Comparison of ENCODE assay signal across 22 cellular contexts in the genomic region with DNA sequence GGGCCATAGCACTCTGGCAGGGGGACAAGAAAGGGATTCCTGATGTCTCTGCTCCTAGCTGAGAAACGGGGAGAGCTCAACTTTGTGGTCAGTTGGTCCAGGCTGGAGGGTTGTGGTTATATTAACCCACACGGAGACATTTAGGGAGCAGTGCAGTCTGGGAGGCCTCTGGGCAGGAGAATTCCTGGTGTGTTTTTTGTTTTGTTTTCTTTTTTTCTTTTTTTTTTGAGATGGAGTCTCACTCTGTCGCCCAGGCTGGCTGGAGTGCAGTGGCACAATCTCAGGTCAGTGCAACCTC.
A peak's percentile ranks its signal among the peaks of the same experiment; 100 is the strongest.
DNase-seq lines count a peak whose midpoint lies in the region; ATAC-seq and TF ChIP-seq lines count a peak whose summit lies in the region.
"Had no signal": no experiment of that assay in that cellular context is flagged by ENCODE, and none has a peak within 500 bp of the region (broad histone marks: within the 10 kb centered on the region; RNA-seq: fewer than 3 reads in every experiment).

No MANE protein-coding gene starts in this region.

- H2AFZ ChIP-seq in SK-N-SH (ENCODE audit: low read depth), result no peak overlapping the region

- POLR2A ChIA-PET in SK-N-SH (lab: Yijun Ruan, JAX), result no interaction called here

- no peaks in the 10 kb centered on the region for H4K20me1 ChIP-seq in SK-N-SH (ENCODE audit: insufficient read depth)

- no peaks in the 10 kb centered on the region for H3K9me3 Mint-ChIP-seq in nephron progenitor cell
- H3K9me3 Mint-ChIP-seq: CD8-positive, alpha-beta T cell; IgD-negative memory B cell had no signal

- peaks cover 0 to 13% of the 10 kb centered on the region in 2 experiments; a peak in 1 of 4 replicates for H3K4me1 ChIP-seq in SK-N-SH (ENCODE audit: control insufficient read depth in 1 of 2, insufficient read depth in 2 of 2, low read depth in 1 of 2, low read length in 1 of 2)

- H3K4me3 ChIP-seq in SK-N-SH (ENCODE audit: low read depth in 2 of 2, low read length in 1 of 2), result no peak overlapping the region
- H3K4me3 ChIP-seq: BLaER1 treated with 17β-estradiol and CSF1 and Interleukin-3, amounts not matched to agents 10 nM and 100 nM had no signal

- DNase-seq in SK-N-SH (peak; percentile 11), astrocyte of the hippocampus (ENCODE audit: low read depth, low spot score) (peak; percentile 69), nephron progenitor cell (no peak), GM10266 (ENCODE audit: extremely low spot score) (no peak), NCI-H524 (lab: John Stamatoyannopoulos, UW) (no peak)
- DNase-seq in stimulated activated CD4-positive, alpha-beta T cell treated with anti-CD3 and anti-CD28 coated beads, Interleukin-2, amount 100 ng/mL, for 48 hours, result no peak
- DNase-seq: ACHN, Calu3, DMS153, GOT3, NCI-H1694, NCI-H2081, NCI-H2171 treated with DMSO at 0.1 percent for 48 hours, NCI-H526 treated with DMSO at 0.1 percent for 48 hours, PC-3 had no signal

- no peaks in the 10 kb centered on the region for H3K9me2 ChIP-seq in SK-N-SH

- peaks cover 37% of the 10 kb centered on the region for H3K4me1 Mint-ChIP-seq in nephron progenitor cell
- H3K4me1 Mint-ChIP-seq: IgD-negative memory B cell had no signal

- H3K36me3 Mint-ChIP-seq in nephron progenitor cell (ENCODE audit: low read depth), result no peaks in the 10 kb centered on the region
- H3K36me3 Mint-ChIP-seq: CD8-positive, alpha-beta T cell had no signal

- H3K79me2 ChIP-seq in SK-N-SH (ENCODE audit: insufficient read depth), result no peaks in the 10 kb centered on the region

- peaks cover 28% of the 10 kb centered on the region for H3K27me3 Mint-ChIP-seq in nephron progenitor cell (ENCODE audit: low read depth, poor library complexity)

- ATAC-seq in SK-N-SH treated with all-trans-retinoic acid at 6 μM for 48 hours (no peak), GM21825 (IDR thresholded peaks at IDR 0.05; ENCODE audit: unreplicated experiment) (no peak)
- ATAC-seq: CD8-positive, alpha-beta T cell; HCT116; PC-3 had no signal

- no peak for TF ChIP-seq CTCF in SK-N-SH (IDR thresholded peaks at IDR 0.05)
- TF ChIP-seq CTCF in nephron progenitor cell (IDR thresholded peaks at IDR 0.05), result no peak
- no peak for TF ChIP-seq CTCF in GM10266 (IDR thresholded peaks at IDR 0.05; ENCODE audit: control insufficient read depth, insufficient read depth, low read depth, missing control alignments)

- no peak overlapping the region for H3K27ac ChIP-seq in SK-N-SH (ENCODE audit: low read depth in 2 of 2, low read length in 1 of 2)
- H3K27ac ChIP-seq: 22Rv1; BLaER1 treated with 17β-estradiol and CSF1 and Interleukin-3, amounts not matched to agents 10 nM and 100 nM had no signal

- H3K27me3 ChIP-seq in SK-N-SH (ENCODE audit: insufficient read depth), result 0 out of 2 replicates have a peak, but pooled peaks cover 9% of the 10 kb centered on the region
- H3K27me3 ChIP-seq: BLaER1 treated with 17β-estradiol and CSF1 and Interleukin-3, amounts not matched to agents 10 nM and 100 nM had no signal

- no peaks in the 10 kb centered on the region for H3K9me3 ChIP-seq in SK-N-SH
- H3K9me3 ChIP-seq: BLaER1 treated with 17β-estradiol and CSF1 and Interleukin-3, amounts not matched to agents 10 nM and 100 nM had no signal

- no peak for TF ChIP-seq RAD21 in SK-N-SH (IDR thresholded peaks at IDR 0.05; ENCODE audit: low read length)

- H3K4me3 Mint-ChIP-seq in nephron progenitor cell, result no peak overlapping the region
- H3K4me3 Mint-ChIP-seq: CD8-positive, alpha-beta T cell; IgD-negative memory B cell had no signal

- peak overlapping the region; percentile 34 for H3K27ac Mint-ChIP-seq in nephron progenitor cell
- H3K27ac Mint-ChIP-seq: CD8-positive, alpha-beta T cell; IgD-negative memory B cell had no signal

- no peak for TF ChIP-seq EP300 in SK-N-SH (IDR thresholded peaks at IDR 0.05; ENCODE audit: borderline replicate concordance in 1 of 2, low read depth in 1 of 2, low read length in 1 of 2)

- 52% methylated on average over 3 of the region's 3 CpGs for WGBS in SK-N-SH (ENCODE audit: low lambda C conversion rate)

- no peaks in the 10 kb centered on the region for H3K36me3 ChIP-seq in SK-N-SH (replicated peaks in 1 of 2; ENCODE audit: control insufficient read depth in 1 of 2, insufficient read depth in 2 of 2, low read length in 1 of 2)
- H3K36me3 ChIP-seq: BLaER1 treated with 17β-estradiol and CSF1 and Interleukin-3, amounts not matched to agents 10 nM and 100 nM had no signal

- CTCF ChIA-PET in SK-N-SH (lab: Yijun Ruan, JAX), result interaction anchor here (0.9 to 1.3 kb wide), 2 partner anchors 11 to 319 kb away, joined by 3 read pairs; no protein-coding TSS in a partner anchor

- no peaks in the 10 kb centered on the region for H3F3A ChIP-seq in SK-N-SH (replicated peaks; ENCODE audit: insufficient read depth)

- no peak overlapping the region for H3K4me2 ChIP-seq in SK-N-SH
- H3K4me2 ChIP-seq: BLaER1 treated with 17β-estradiol and CSF1 and Interleukin-3, amounts not matched to agents 10 nM and 100 nM had no signal

- H3K9ac ChIP-seq in SK-N-SH, result no peak overlapping the region
- H3K9ac ChIP-seq: BLaER1 treated with 17β-estradiol and CSF1 and Interleukin-3, amounts not matched to agents 10 nM and 100 nM had no signal

TF ChIP-seq in SK-N-SH, 30 proteins besides CTCF, POLR2A, EP300 and RAD21 (continues in another document):
- TF ChIP-seq, protein P1, sequence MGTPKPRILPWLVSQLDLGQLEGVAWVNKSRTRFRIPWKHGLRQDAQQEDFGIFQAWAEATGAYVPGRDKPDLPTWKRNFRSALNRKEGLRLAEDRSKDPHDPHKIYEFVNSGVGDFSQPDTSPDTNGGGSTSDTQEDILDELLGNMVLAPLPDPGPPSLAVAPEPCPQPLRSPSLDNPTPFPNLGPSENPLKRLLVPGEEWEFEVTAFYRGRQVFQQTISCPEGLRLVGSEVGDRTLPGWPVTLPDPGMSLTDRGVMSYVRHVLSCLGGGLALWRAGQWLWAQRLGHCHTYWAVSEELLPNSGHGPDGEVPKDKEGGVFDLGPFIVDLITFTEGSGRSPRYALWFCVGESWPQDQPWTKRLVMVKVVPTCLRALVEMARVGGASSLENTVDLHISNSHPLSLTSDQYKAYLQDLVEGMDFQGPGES (IDR thresholded peaks at IDR 0.05; ENCODE audit: low read depth, low read length), result no peak
- TF ChIP-seq, protein P2, sequence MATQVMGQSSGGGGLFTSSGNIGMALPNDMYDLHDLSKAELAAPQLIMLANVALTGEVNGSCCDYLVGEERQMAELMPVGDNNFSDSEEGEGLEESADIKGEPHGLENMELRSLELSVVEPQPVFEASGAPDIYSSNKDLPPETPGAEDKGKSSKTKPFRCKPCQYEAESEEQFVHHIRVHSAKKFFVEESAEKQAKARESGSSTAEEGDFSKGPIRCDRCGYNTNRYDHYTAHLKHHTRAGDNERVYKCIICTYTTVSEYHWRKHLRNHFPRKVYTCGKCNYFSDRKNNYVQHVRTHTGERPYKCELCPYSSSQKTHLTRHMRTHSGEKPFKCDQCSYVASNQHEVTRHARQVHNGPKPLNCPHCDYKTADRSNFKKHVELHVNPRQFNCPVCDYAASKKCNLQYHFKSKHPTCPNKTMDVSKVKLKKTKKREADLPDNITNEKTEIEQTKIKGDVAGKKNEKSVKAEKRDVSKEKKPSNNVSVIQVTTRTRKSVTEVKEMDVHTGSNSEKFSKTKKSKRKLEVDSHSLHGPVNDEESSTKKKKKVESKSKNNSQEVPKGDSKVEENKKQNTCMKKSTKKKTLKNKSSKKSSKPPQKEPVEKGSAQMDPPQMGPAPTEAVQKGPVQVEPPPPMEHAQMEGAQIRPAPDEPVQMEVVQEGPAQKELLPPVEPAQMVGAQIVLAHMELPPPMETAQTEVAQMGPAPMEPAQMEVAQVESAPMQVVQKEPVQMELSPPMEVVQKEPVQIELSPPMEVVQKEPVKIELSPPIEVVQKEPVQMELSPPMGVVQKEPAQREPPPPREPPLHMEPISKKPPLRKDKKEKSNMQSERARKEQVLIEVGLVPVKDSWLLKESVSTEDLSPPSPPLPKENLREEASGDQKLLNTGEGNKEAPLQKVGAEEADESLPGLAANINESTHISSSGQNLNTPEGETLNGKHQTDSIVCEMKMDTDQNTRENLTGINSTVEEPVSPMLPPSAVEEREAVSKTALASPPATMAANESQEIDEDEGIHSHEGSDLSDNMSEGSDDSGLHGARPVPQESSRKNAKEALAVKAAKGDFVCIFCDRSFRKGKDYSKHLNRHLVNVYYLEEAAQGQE (IDR thresholded peaks at IDR 0.05; ENCODE audit: low read depth, low read length), result no peak

TF ChIP-seq in SK-N-SH treated with all-trans-retinoic acid at 6 μM for 48 hours, 23 proteins besides CTCF, POLR2A, EP300 and RAD21 (continues in another document):
- TF ChIP-seq, protein P3, sequence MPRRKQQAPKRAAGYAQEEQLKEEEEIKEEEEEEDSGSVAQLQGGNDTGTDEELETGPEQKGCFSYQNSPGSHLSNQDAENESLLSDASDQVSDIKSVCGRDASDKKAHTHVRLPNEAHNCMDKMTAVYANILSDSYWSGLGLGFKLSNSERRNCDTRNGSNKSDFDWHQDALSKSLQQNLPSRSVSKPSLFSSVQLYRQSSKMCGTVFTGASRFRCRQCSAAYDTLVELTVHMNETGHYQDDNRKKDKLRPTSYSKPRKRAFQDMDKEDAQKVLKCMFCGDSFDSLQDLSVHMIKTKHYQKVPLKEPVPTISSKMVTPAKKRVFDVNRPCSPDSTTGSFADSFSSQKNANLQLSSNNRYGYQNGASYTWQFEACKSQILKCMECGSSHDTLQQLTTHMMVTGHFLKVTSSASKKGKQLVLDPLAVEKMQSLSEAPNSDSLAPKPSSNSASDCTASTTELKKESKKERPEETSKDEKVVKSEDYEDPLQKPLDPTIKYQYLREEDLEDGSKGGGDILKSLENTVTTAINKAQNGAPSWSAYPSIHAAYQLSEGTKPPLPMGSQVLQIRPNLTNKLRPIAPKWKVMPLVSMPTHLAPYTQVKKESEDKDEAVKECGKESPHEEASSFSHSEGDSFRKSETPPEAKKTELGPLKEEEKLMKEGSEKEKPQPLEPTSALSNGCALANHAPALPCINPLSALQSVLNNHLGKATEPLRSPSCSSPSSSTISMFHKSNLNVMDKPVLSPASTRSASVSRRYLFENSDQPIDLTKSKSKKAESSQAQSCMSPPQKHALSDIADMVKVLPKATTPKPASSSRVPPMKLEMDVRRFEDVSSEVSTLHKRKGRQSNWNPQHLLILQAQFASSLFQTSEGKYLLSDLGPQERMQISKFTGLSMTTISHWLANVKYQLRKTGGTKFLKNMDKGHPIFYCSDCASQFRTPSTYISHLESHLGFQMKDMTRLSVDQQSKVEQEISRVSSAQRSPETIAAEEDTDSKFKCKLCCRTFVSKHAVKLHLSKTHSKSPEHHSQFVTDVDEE (CRISPR knock-in tag; IDR thresholded peaks at IDR 0.05), result no peak
- TF ChIP-seq GLIS3 (CRISPR knock-in tag; IDR thresholded peaks at IDR 0.05) (no peak), BACH2 (CRISPR knock-in tag; IDR thresholded peaks at IDR 0.05; ENCODE audit: borderline replicate concordance) (no peak)

Comparison
In these comparisons a context has a peak if more than half of its experiments do, and no peak if none do; other contexts are left out.
1. DNase-seq: peak in SK-N-SH (single experiment) and astrocyte of the hippocampus (single experiment); none in nephron progenitor cell (single experiment), stimulated activated CD4-positive, alpha-beta T cell treated with anti-CD3 and anti-CD28 coated beads, Interleukin-2, amount 100 ng/mL, for 48 hours (0 of 2), GM10266 (single experiment) and NCI-H524 (0 of 2).